Comparison of ENCODE assay signal across 12 cellular contexts in genomic region chr15:59237119-59237853, GRCh38. TPM values are rescaled to one million over a fixed set of nuclear protein-coding genes. Genes with fewer than 3 reads are reported as not detected.
DNase-seq lines count a peak whose midpoint lies in the region; ATAC-seq and FAIRE-seq lines count a peak whose summit lies in the region.
"Had no signal": no experiment of that assay in that cellular context is flagged by ENCODE, and none has a peak within 500 bp of the region (broad histone marks: within the 10 kb centered on the region; RNA-seq: fewer than 3 reads in every experiment).

No MANE protein-coding gene starts in this region.

- H3K4me1 Mint-ChIP-seq in CD8-positive, alpha-beta memory T cell = no peaks in the 10 kb centered on the region

- H3K36me3 ChIP-seq in CD8-positive, alpha-beta memory T cell (ENCODE audit: insufficient read depth, low read length) = no peaks in the 10 kb centered on the region

- FAIRE-seq in endometrium (lab: Jason Lieb, UNC) = peak; percentile 18
- FAIRE-seq: islet of Langerhans had no signal

- H3K27ac ChIP-seq in CD8-positive, alpha-beta memory T cell (ENCODE audit: low read depth, low read length) = no peak overlapping the region
- H3K27ac ChIP-seq: transverse colon had no signal

- POLR2A ChIA-PET in CD8-positive, alpha-beta memory T cell (lab: Charles Lee) = no interaction called here

- H3K4me1 ChIP-seq in CD8-positive, alpha-beta memory T cell (ENCODE audit: insufficient read depth, low read length) = no peaks in the 10 kb centered on the region

- H3K27me3 Mint-ChIP-seq in CD8-positive, alpha-beta memory T cell = peaks cover 2 to 6% of the 10 kb centered on the region in 2 donors
- H3K27me3 Mint-ChIP-seq: dendritic cell treated with granulocyte-macrophage colony-stimulating factor and Interleukin-4, amounts not matched to agents 40 ng/mL and 50 ng/mL, for 4 days had no signal

- H3K27ac Mint-ChIP-seq in CD8-positive, alpha-beta memory T cell = no peak overlapping the region

- peak; percentile 44 for ATAC-seq in GM18499 (IDR thresholded peaks at IDR 0.05; ENCODE audit: insufficient read depth, unreplicated experiment)
- ATAC-seq in GM21576 (IDR thresholded peaks at IDR 0.05; ENCODE audit: unreplicated experiment) = peak; percentile 72
- ATAC-seq in HG03460 (IDR thresholded peaks at IDR 0.05; ENCODE audit: unreplicated experiment) = peak; percentile 57

- H3K4me3 ChIP-seq in CD8-positive, alpha-beta memory T cell (ENCODE audit: low read length) = no peak overlapping the region
- H3K4me3 ChIP-seq: skin epidermis, transverse colon had no signal

- no peaks in the 10 kb centered on the region for H3K9me3 Mint-ChIP-seq in CD8-positive, alpha-beta memory T cell
- H3K9me3 Mint-ChIP-seq: dendritic cell treated with granulocyte-macrophage colony-stimulating factor and Interleukin-4, amounts not matched to agents 40 ng/mL and 50 ng/mL, for 4 days had no signal

- peaks cover 0 to 3% (median 0%) of the 10 kb centered on the region in 3 donors for H3K36me3 Mint-ChIP-seq in CD8-positive, alpha-beta memory T cell

- H3K9me3 ChIP-seq in CD8-positive, alpha-beta memory T cell (ENCODE audit: low read length) = no peaks in the 10 kb centered on the region
- H3K9me3 ChIP-seq: transverse colon had no signal

- no peak for DNase-seq in CD8-positive, alpha-beta memory T cell
- DNase-seq in NCI-H1105 treated with DMSO at 0.1 percent for 48 hours (lab: John Stamatoyannopoulos, UW) = no peak
- no peak for DNase-seq in HuH-7 (ENCODE audit: low spot score)
- DNase-seq in T-helper 1 cell = no peak
- DNase-seq: transverse colon had no signal

- H3K4me3 Mint-ChIP-seq in CD8-positive, alpha-beta memory T cell = no peak overlapping the region
- H3K4me3 Mint-ChIP-seq: dendritic cell treated with granulocyte-macrophage colony-stimulating factor and Interleukin-4, amounts not matched to agents 40 ng/mL and 50 ng/mL, for 4 days had no signal

- H3K27me3 ChIP-seq in CD8-positive, alpha-beta memory T cell (ENCODE audit: insufficient read depth, low read length, poor library complexity, severe bottlenecking) = no peaks in the 10 kb centered on the region
- H3K27me3 ChIP-seq: transverse colon had no signal

- CTCF ChIA-PET in CD8-positive, alpha-beta memory T cell (lab: Charles Lee) = no interaction called here

RNA-seq across cellular contexts. Expression of gene LDHAL6B, which starts 30.6 kb away (rescaled TPM):
- not detected for total RNA-seq in CD8-positive, alpha-beta memory T cell
- not detected for polyA plus RNA-seq in CD8-positive, alpha-beta memory T cell
- total RNA-seq: transverse colon had no signal
